ENCODE assay signal across 8 cellular contexts in the genomic region with DNA sequence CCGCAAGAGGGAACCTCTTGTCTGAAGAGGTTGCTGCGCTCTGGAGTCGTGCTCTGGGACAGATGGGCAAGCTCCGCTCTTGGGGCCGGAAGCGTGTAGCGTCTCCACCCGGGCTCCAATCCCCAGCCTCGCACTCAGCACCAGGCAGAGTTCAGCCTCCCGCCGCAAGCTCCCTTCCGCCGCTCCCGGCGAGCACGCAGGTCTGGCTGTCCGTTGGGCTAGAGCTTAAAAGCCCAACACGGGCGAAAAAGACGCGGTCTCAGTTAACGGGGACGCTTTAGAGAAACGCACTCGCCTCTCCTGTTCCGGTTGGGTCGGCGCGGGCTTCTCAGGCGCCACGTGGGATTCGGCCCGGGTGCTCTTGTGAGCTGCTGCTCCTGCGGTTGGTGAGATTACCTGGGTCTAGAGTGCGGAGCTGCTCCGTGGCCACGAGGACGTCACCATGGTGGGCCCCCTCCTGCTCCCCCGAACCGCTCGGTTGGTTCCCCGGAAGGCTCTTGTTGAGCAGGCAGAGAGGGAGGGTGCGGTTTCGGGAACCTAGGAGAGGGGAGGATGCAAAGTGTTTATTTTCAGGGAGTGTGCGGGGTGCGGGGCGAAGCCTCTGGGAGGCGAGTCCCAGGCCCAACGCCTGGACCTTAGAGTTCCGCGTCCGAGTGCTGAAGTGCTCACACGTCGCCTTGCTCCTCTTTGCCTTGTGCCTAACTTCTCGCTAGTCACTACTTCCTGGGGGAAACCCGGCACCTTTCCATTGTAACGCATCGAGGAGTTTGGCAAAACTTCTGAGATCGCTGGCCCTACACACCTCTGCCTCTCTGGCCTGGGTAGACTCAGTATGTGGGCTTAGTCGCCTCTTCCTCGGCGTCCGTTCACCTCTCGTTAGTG. TPM values are rescaled to one million over a fixed set of nuclear protein-coding genes. Genes with fewer than 3 reads are reported as not detected.
DNase-seq lines count a peak whose midpoint lies in the region; ATAC-seq and TF ChIP-seq lines count a peak whose summit lies in the region.

A gene (plus strand): TSS at position 331 of the 882 bp plus-strand sequence. CDS start 112 bp downstream, at position 443.

- no peak for TF ChIP-seq CTCF in coronary artery (IDR thresholded peaks at IDR 0.05)

- intact Hi-C loops in left colon (cut with DNase I, micrococcal nuclease), result no loop called here

- peak within 1 kb of the TSS; percentile 73 to 84 for H3K27ac ChIP-seq in coronary artery

- peak; percentile 92 for TF ChIP-seq POLR2A in GM19193 (IDR thresholded peaks at IDR 0.05; ENCODE audit: extremely low read depth, insufficient read depth, insufficient read length)

- peak; percentile 88 for DNase-seq in Ammon's horn (ENCODE audit: low spot score)
- peak; percentile 71 for DNase-seq in NCI-H510A treated with DMSO at 0.1 percent for 48 hours (lab: John Stamatoyannopoulos, UW)
- DNase-seq in activated CD4-positive, alpha-beta T cell treated with anti-CD3 and anti-CD28 coated beads for 48 hours, result peak; percentile 93
- DNase-seq in coronary artery (ENCODE audit: low spot score), result peak; percentile 92
- peak; percentile 84 to 87 for DNase-seq in left colon
- DNase-seq in stimulated activated CD4-positive, alpha-beta T cell treated with anti-CD3 and anti-CD28 coated beads, Interleukin-1b, Interleukin-23, amount 100 ng/mL, for 48 hours, result peak; percentile 93

- ATAC-seq in HG03439 (IDR thresholded peaks at IDR 0.05; ENCODE audit: unreplicated experiment), result peak; percentile 93
- peak; percentile 88 for ATAC-seq in left colon

- H3K4me3 ChIP-seq in coronary artery, result peak within 1 kb of the TSS; percentile 84

RNA-seq across cellular contexts. Expression of the gene that starts here (rescaled TPM):
- 10 to 100 TPM; 14.6 to 20.6 TPM for total RNA-seq in left colon

Comparison
In these comparisons a context has a peak if more than half of its experiments do, and no peak if none do; other contexts are left out.
1. Peak in every context shown above with its lines: DNase-seq, ATAC-seq, H3K4me3 ChIP-seq and H3K27ac ChIP-seq.